ENCODE assay signal across 8 cellular contexts in genomic region chr15:90903733-90904536, GRCh38. TPM values are rescaled to one million over a fixed set of nuclear protein-coding genes. Genes with fewer than 3 reads are reported as not detected.
DNase-seq lines count a peak whose midpoint lies in the region; ATAC-seq lines count a peak whose summit lies in the region.

No MANE protein-coding gene starts in this region.

- H3K9me3 Mint-ChIP-seq in activated CD4-positive, alpha-beta T cell treated with anti-CD3 and anti-CD28 coated beads for 36 hours (ENCODE audit: low read depth): no peaks in the 10 kb centered on the region

- peak overlapping the region; percentile 74 for H3K4me3 Mint-ChIP-seq in activated CD4-positive, alpha-beta T cell treated with anti-CD3 and anti-CD28 coated beads for 36 hours

- H3K36me3 ChIP-seq in neuron (ENCODE audit: insufficient read depth, low read length): peaks cover 25% of the 10 kb centered on the region

- H3K27ac Mint-ChIP-seq in activated CD4-positive, alpha-beta T cell treated with anti-CD3 and anti-CD28 coated beads for 36 hours: peak overlapping the region; percentile 51

- H3K9me3 ChIP-seq in neuron (ENCODE audit: low read length): no peaks in the 10 kb centered on the region

- peaks cover 16% of the 10 kb centered on the region for H3K4me1 Mint-ChIP-seq in activated CD4-positive, alpha-beta T cell treated with anti-CD3 and anti-CD28 coated beads for 36 hours

- peak overlapping the region; percentile 54 for H3K4me3 ChIP-seq in neuron (ENCODE audit: low read length)

- DNase-seq in activated CD4-positive, alpha-beta T cell treated with anti-CD3 and anti-CD28 coated beads for 36 hours: peak; percentile 42
- no peak for DNase-seq in activated CD4-positive, alpha-beta T cell treated with anti-CD3 and anti-CD28 coated beads, Interleukin-2, amount 50 U/mL, for 4 hours
- DNase-seq in SK-MEL-5 (ENCODE audit: low read depth, low spot score) (peak; percentile 53), amniotic stem cell (lab: John Stamatoyannopoulos, UW) (no peak)

- in situ Hi-C loops in SK-MEL-5 (cut with HindIII; ENCODE audit: low pct_unique_long_range_greater_than_20kb, low sequenced_read_pairs): no loop called here

- H3K27me3 ChIP-seq in neuron (ENCODE audit: insufficient read depth, low read length): no peaks in the 10 kb centered on the region

- CTCF ChIA-PET in activated CD4-positive, alpha-beta T cell treated with anti-CD3 and anti-CD28 coated beads for 36 hours (lab: Charles Lee): interaction anchor here (0.6 to 8.6 kb wide), 7 partner anchors 10 to 256 kb away, joined by 3 to 164 read pairs (median 4); partner anchors contain the start of genes HDDC3 and UNC45A

- intact Hi-C loops in activated CD4-positive, alpha-beta T cell treated with anti-CD3 and anti-CD28 coated beads for 36 hours (cut with DNase I, micrococcal nuclease): loop anchor here (1.0 to 5.0 kb wide), 5 partner anchors 26 to 367 kb away; partner anchors contain the start of genes BLM (in 1 of the 2) and HDDC3 (in 1 of the 2)

- ATAC-seq in activated CD4-positive, alpha-beta T cell treated with anti-CD3 and anti-CD28 coated beads for 36 hours: no peak
- ATAC-seq in esophagus mucosa (peak; percentile 24), HG03342 (IDR thresholded peaks at IDR 0.05; ENCODE audit: unreplicated experiment) (no peak), HG03520 (IDR thresholded peaks at IDR 0.05; ENCODE audit: unreplicated experiment) (no peak)

- H3K4me1 ChIP-seq in neuron (ENCODE audit: insufficient read depth, low read length): peaks cover 13% of the 10 kb centered on the region

- H3K36me3 Mint-ChIP-seq in activated CD4-positive, alpha-beta T cell treated with anti-CD3 and anti-CD28 coated beads for 36 hours (ENCODE audit: low read depth): peaks cover 28% of the 10 kb centered on the region

- no peaks in the 10 kb centered on the region for H3K27me3 Mint-ChIP-seq in activated CD4-positive, alpha-beta T cell treated with anti-CD3 and anti-CD28 coated beads for 36 hours

- POLR2A ChIA-PET in activated CD4-positive, alpha-beta T cell treated with anti-CD3 and anti-CD28 coated beads for 36 hours (lab: Charles Lee): interaction anchor here (0.7 to 2.4 kb wide), 7 partner anchors 15 to 187 kb away, joined by 3 to 15 read pairs (median 9); partner anchors contain the start of genes BLM, HDDC3 and UNC45A

- H2AFZ ChIP-seq in neuron (ENCODE audit: low read depth, low read length): peak overlapping the region; percentile 98

RNA-seq across cellular contexts. Expression of gene MAN2A2, which starts 0.8 kb away (rescaled TPM):
- 100 to 1,000 TPM in 1 of 2 experiments, 10 to 100 TPM in 1; 76.6 to 104 TPM for total RNA-seq in activated CD4-positive, alpha-beta T cell treated with anti-CD3 and anti-CD28 coated beads for 36 hours
- 4.7 and 6.8 TPM in 2 replicates for total RNA-seq in SK-MEL-5 (2014; rRNA removed; shearing (Covaris generic))
- polyA plus RNA-seq in SK-MEL-5 (2015; cell fraction: cytosol; rRNA removed): 45.3 and 46.7 TPM in 2 replicates
- 280 and 406 TPM in 2 replicates for polyA plus RNA-seq in SK-MEL-5 (2015; cell fraction: nucleus; rRNA removed)
- total RNA-seq in esophagus mucosa: 15.3 TPM

RNA-seq across cellular contexts. Expression of gene FES, which starts 19.6 kb away (rescaled TPM):
- 10 to 100 TPM; 12.2 to 15.6 TPM for total RNA-seq in activated CD4-positive, alpha-beta T cell treated with anti-CD3 and anti-CD28 coated beads for 36 hours
- 0.16 TPM in 1 of 2 replicates, not detected in the other for total RNA-seq in SK-MEL-5 (2014; rRNA removed; shearing (Covaris generic))
- 0.14 and 0.55 TPM in 2 replicates for polyA plus RNA-seq in SK-MEL-5 (2015; cell fraction: cytosol; rRNA removed)
- not detected in 2 replicates for polyA plus RNA-seq in SK-MEL-5 (2015; cell fraction: nucleus; rRNA removed)
- 3.8 TPM for total RNA-seq in esophagus mucosa

RNA-seq across cellular contexts. Expression of gene HDDC3, which starts 28.4 kb away (rescaled TPM):
- 10 to 100 TPM; 34.2 to 41.2 TPM for total RNA-seq in activated CD4-positive, alpha-beta T cell treated with anti-CD3 and anti-CD28 coated beads for 36 hours
- total RNA-seq in SK-MEL-5 (2014; rRNA removed; shearing (Covaris generic)): 17.0 and 17.6 TPM in 2 replicates
- polyA plus RNA-seq in SK-MEL-5 (2015; cell fraction: cytosol; rRNA removed): 17.9 and 25.0 TPM in 2 replicates
- 18.7 and 31.2 TPM in 2 replicates for polyA plus RNA-seq in SK-MEL-5 (2015; cell fraction: nucleus; rRNA removed)
- 10.6 TPM for total RNA-seq in esophagus mucosa

RNA-seq across cellular contexts. Expression of gene UNC45A, which starts 31.1 kb away (rescaled TPM):
- total RNA-seq in activated CD4-positive, alpha-beta T cell treated with anti-CD3 and anti-CD28 coated beads for 36 hours: 10 to 100 TPM; 51.4 to 65.6 TPM
- total RNA-seq in SK-MEL-5 (2014; rRNA removed; shearing (Covaris generic)): 58.4 and 62.4 TPM in 2 replicates
- 61.2 and 63.0 TPM in 2 replicates for polyA plus RNA-seq in SK-MEL-5 (2015; cell fraction: cytosol; rRNA removed)
- 98.3 and 153 TPM in 2 replicates for polyA plus RNA-seq in SK-MEL-5 (2015; cell fraction: nucleus; rRNA removed)
- total RNA-seq in esophagus mucosa: 48.9 TPM

RNA-seq across cellular contexts. Expression of gene FURIN, which starts 35.5 kb away (rescaled TPM):
- total RNA-seq in activated CD4-positive, alpha-beta T cell treated with anti-CD3 and anti-CD28 coated beads for 36 hours: 100 to 1,000 TPM; 406 to 422 TPM
- 38.3 and 40.7 TPM in 2 replicates for total RNA-seq in SK-MEL-5 (2014; rRNA removed; shearing (Covaris generic))
- 133 and 175 TPM in 2 replicates for polyA plus RNA-seq in SK-MEL-5 (2015; cell fraction: cytosol; rRNA removed)
- 26.5 and 29.4 TPM in 2 replicates for polyA plus RNA-seq in SK-MEL-5 (2015; cell fraction: nucleus; rRNA removed)
- 30.6 TPM for total RNA-seq in esophagus mucosa

Comparison
In these comparisons a context has a peak if more than half of its experiments do, and no peak if none do; other contexts are left out.
1. DNase-seq: peak in activated CD4-positive, alpha-beta T cell treated with anti-CD3 and anti-CD28 coated beads for 36 hours (single experiment) and SK-MEL-5 (single experiment); none in activated CD4-positive, alpha-beta T cell treated with anti-CD3 and anti-CD28 coated beads, Interleukin-2, amount 50 U/mL, for 4 hours (0 of 2) and amniotic stem cell (single experiment).